In the genomic region with DNA sequence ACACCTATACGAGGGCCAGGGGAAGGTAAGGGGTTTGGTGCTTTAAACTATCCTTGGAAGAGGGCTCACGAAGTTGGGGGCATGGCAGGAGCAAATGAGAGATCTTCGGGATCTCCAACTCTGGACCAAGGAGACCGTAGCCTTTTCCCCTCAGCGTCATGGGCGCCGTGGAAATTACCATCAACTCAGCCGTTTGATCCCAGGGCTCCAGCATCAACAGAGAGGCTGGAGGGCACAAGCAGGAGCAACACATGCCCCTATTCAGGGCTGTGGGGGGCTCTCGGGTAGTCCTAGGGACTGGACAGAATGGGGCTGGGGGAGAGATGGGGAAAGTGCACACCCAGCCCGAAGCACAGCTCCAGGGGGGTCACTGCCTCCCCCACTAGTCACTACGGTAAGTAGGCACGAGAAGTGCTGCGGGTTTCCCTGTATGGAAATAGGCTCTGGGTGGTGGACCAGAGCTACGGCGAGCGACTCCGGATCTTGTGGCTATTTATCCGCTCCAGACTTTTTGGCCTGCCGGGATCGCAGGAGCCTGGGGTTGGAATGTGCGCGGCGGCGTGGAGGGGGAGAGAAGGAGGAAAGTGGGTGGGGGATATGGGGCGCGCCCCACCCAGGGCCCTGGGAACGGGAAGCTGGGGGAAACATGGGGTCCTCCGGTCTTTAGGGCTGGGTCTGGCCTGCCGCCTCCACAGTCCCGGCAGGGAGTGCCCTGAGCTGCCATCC, we compare ENCODE assay signal across 8 cellular contexts. TPM values are rescaled to one million over a fixed set of nuclear protein-coding genes. Genes with fewer than 3 reads are reported as not detected.
DNase-seq lines count a peak whose midpoint lies in the region; ATAC-seq, FAIRE-seq and TF ChIP-seq lines count a peak whose summit lies in the region.

No MANE protein-coding gene starts in this region.

- H3K4me3 Mint-ChIP-seq in activated CD4-positive, alpha-beta T cell treated with anti-CD3 and anti-CD28 coated beads, Interleukin-2, amount 10 ng/mL, durations not matched to agents 7 days and 5 days, result no peak overlapping the region

- CTCF ChIA-PET in BJ (lab: Yijun Ruan, JAX), result interaction anchor here (0.9 to 2.4 kb wide), 5 partner anchors 13 to 112 kb away, joined by 3 to 12 read pairs (median 5); partner anchors contain the start of genes KLHDC8B and USP19
- CTCF ChIA-PET in activated CD4-positive, alpha-beta T cell treated with anti-CD3 and anti-CD28 coated beads, Interleukin-2, amount 10 ng/mL, durations not matched to agents 7 days and 5 days (lab: Charles Lee), result interaction anchor here (0.6 to 2.1 kb wide), 5 partner anchors 15 to 112 kb away, joined by 3 to 9 read pairs (median 4); partner anchors contain the start of genes KLHDC8B, NDUFAF3 and QRICH1

- H3K4me1 Mint-ChIP-seq in activated CD4-positive, alpha-beta T cell treated with anti-CD3 and anti-CD28 coated beads, Interleukin-2, amount 10 ng/mL, durations not matched to agents 7 days and 5 days, result peaks cover 3% of the 10 kb centered on the region

- H3K36me3 ChIP-seq in BJ (ENCODE audit: control insufficient read depth, insufficient read depth, low read length), result peaks cover 26% of the 10 kb centered on the region
- peaks cover 34% of the 10 kb centered on the region for H3K36me3 ChIP-seq in muscle layer of colon (ENCODE audit: insufficient read depth, low read length)

- ATAC-seq in SK-N-SH treated with all-trans-retinoic acid at 6 μM for 48 hours (peak; percentile 90), HG03354 (IDR thresholded peaks at IDR 0.05; ENCODE audit: poor library complexity, severe bottlenecking, unreplicated experiment) (no peak)

- H3K27ac ChIP-seq in muscle layer of colon (ENCODE audit: low read depth, low read length), result peak overlapping the region; percentile 70

- peaks cover 28% of the 10 kb centered on the region for H3K4me1 ChIP-seq in muscle layer of colon (ENCODE audit: insufficient read depth, low read length)

- no peaks in the 10 kb centered on the region for H3K36me3 Mint-ChIP-seq in activated CD4-positive, alpha-beta T cell treated with anti-CD3 and anti-CD28 coated beads, Interleukin-2, amount 10 ng/mL, durations not matched to agents 7 days and 5 days (ENCODE audit: low read depth)

- POLR2A ChIA-PET in BJ (lab: Charles Lee), result interaction anchor here (1.8 kb wide), 1 partner anchor 12 kb away, joined by 9 read pairs; the partner anchor contains the start of gene USP19
- POLR2A ChIA-PET in activated CD4-positive, alpha-beta T cell treated with anti-CD3 and anti-CD28 coated beads, Interleukin-2, amount 10 ng/mL, durations not matched to agents 7 days and 5 days (lab: Charles Lee), result no interaction called here

- H3K4me3 ChIP-seq in BJ (ENCODE audit: low read depth, low read length) (peak overlapping the region; percentile 70), muscle layer of colon (ENCODE audit: low read depth in 1 of 2, low read length in 2 of 2) (peak overlapping the region; percentile 64 to 83)

- TF ChIP-seq CTCF in BJ (IDR thresholded peaks at IDR 0.05; ENCODE audit: insufficient read depth, low read depth, low read length), result no peak

- peak overlapping the region; percentile 77 for H3K9ac ChIP-seq in muscle layer of colon (ENCODE audit: low read length)

- H3K27me3 Mint-ChIP-seq in activated CD4-positive, alpha-beta T cell treated with anti-CD3 and anti-CD28 coated beads, Interleukin-2, amount 10 ng/mL, durations not matched to agents 7 days and 5 days, result peaks cover 16% of the 10 kb centered on the region

- no peak overlapping the region for H3K27ac Mint-ChIP-seq in activated CD4-positive, alpha-beta T cell treated with anti-CD3 and anti-CD28 coated beads, Interleukin-2, amount 10 ng/mL, durations not matched to agents 7 days and 5 days

- no peaks in the 10 kb centered on the region for H3K9me3 Mint-ChIP-seq in activated CD4-positive, alpha-beta T cell treated with anti-CD3 and anti-CD28 coated beads, Interleukin-2, amount 10 ng/mL, durations not matched to agents 7 days and 5 days

- H3K27me3 ChIP-seq in BJ (ENCODE audit: control insufficient read depth, insufficient read depth, low read length), result 0 out of 2 replicates have a peak, but pooled peaks cover 2% of the 10 kb centered on the region
- H3K27me3 ChIP-seq in muscle layer of colon (ENCODE audit: control insufficient read depth in 1 of 2, insufficient read depth in 2 of 2, low read length in 2 of 2), result no peaks in the 10 kb centered on the region

- no peaks in the 10 kb centered on the region for H3K9me3 ChIP-seq in muscle layer of colon (ENCODE audit: low read length)

- DNase-seq in BJ (ENCODE audit: low read depth), result peak; percentile 54
- peak; percentile 92 for DNase-seq in HTR-8/SVneo (ENCODE audit: insufficient read length, low spot score)
- DNase-seq in fibroblast of peridontal ligament (ENCODE audit: extremely low read depth), result peak; percentile 91
- DNase-seq in stimulated activated naive CD4-positive, alpha-beta T cell (lab: John Stamatoyannopoulos, UW), result no peak
- DNase-seq in activated CD4-positive, alpha-beta T cell treated with anti-CD3 and anti-CD28 coated beads, Interleukin-2, amount 10 ng/mL, durations not matched to agents 7 days and 5 days, result no peak

- peak; percentile 4 for FAIRE-seq in HTR-8/SVneo (lab: Jason Lieb, UNC)

TF ChIP-seq in SK-N-SH treated with all-trans-retinoic acid at 6 μM for 48 hours, 23 proteins besides CTCF, POLR2A, EP300 and RAD21:
- no peak for TF ChIP-seq ZFP30 (CRISPR knock-in tag; IDR thresholded peaks at IDR 0.05)
- TF ChIP-seq, protein P1, sequence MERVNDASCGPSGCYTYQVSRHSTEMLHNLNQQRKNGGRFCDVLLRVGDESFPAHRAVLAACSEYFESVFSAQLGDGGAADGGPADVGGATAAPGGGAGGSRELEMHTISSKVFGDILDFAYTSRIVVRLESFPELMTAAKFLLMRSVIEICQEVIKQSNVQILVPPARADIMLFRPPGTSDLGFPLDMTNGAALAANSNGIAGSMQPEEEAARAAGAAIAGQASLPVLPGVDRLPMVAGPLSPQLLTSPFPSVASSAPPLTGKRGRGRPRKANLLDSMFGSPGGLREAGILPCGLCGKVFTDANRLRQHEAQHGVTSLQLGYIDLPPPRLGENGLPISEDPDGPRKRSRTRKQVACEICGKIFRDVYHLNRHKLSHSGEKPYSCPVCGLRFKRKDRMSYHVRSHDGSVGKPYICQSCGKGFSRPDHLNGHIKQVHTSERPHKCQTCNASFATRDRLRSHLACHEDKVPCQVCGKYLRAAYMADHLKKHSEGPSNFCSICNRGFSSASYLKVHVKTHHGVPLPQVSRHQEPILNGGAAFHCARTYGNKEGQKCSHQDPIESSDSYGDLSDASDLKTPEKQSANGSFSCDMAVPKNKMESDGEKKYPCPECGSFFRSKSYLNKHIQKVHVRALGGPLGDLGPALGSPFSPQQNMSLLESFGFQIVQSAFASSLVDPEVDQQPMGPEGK (CRISPR knock-in tag; IDR thresholded peaks at IDR 0.05; ENCODE audit: borderline replicate concordance), result peak; percentile 42; the same call in 1 of the 2 replicates
- no peak for TF ChIP-seq CSRNP3 (CRISPR knock-in tag; IDR thresholded peaks at IDR 0.05)

RNA-seq across cellular contexts. Expression of gene LAMB2, which starts 0.5 kb away (rescaled TPM):
- 967 and 1,544 TPM in 2 replicates for polyA plus RNA-seq in BJ (2011; rRNA removed)
- 419 and 530 TPM in 2 replicates for polyA minus RNA-seq in BJ (2011; rRNA and poly(A)+ RNA removed)
- not detected for total RNA-seq in activated CD4-positive, alpha-beta T cell treated with anti-CD3 and anti-CD28 coated beads, Interleukin-2, amount 10 ng/mL, durations not matched to agents 7 days and 5 days

RNA-seq across cellular contexts. Expression of gene USP19, which starts 12.8 kb away (rescaled TPM):
- polyA plus RNA-seq in BJ (2011; rRNA removed), result 32.9 and 54.6 TPM in 2 replicates
- polyA minus RNA-seq in BJ (2011; rRNA and poly(A)+ RNA removed), result 68.0 and 97.6 TPM in 2 replicates
- total RNA-seq in activated CD4-positive, alpha-beta T cell treated with anti-CD3 and anti-CD28 coated beads, Interleukin-2, amount 10 ng/mL, durations not matched to agents 7 days and 5 days, result 10 to 100 TPM; 63.5 to 72.6 TPM

RNA-seq across cellular contexts. Expression of gene QARS1, which starts 28.8 kb away (rescaled TPM):
- polyA plus RNA-seq in BJ (2011; rRNA removed), result 221 and 339 TPM in 2 replicates
- polyA minus RNA-seq in BJ (2011; rRNA and poly(A)+ RNA removed), result 273 and 304 TPM in 2 replicates
- total RNA-seq in activated CD4-positive, alpha-beta T cell treated with anti-CD3 and anti-CD28 coated beads, Interleukin-2, amount 10 ng/mL, durations not matched to agents 7 days and 5 days, result 100 to 1,000 TPM; 246 to 326 TPM

RNA-seq across cellular contexts. Expression of gene CCDC71, which starts 32.7 kb away (rescaled TPM):
- 23.1 and 33.3 TPM in 2 replicates for polyA plus RNA-seq in BJ (2011; rRNA removed)
- 30.9 and 49.3 TPM in 2 replicates for polyA minus RNA-seq in BJ (2011; rRNA and poly(A)+ RNA removed)
- total RNA-seq in activated CD4-positive, alpha-beta T cell treated with anti-CD3 and anti-CD28 coated beads, Interleukin-2, amount 10 ng/mL, durations not matched to agents 7 days and 5 days, result 10 to 100 TPM; 21.7 to 22.2 TPM

RNA-seq across cellular contexts. Expression of gene KLHDC8B, which starts 38.0 kb away (rescaled TPM):
- 33.8 and 47.8 TPM in 2 replicates for polyA plus RNA-seq in BJ (2011; rRNA removed)
- 18.6 and 23.2 TPM in 2 replicates for polyA minus RNA-seq in BJ (2011; rRNA and poly(A)+ RNA removed)
- total RNA-seq in activated CD4-positive, alpha-beta T cell treated with anti-CD3 and anti-CD28 coated beads, Interleukin-2, amount 10 ng/mL, durations not matched to agents 7 days and 5 days, result 1 to 10 TPM; 1.5 to 1.7 TPM

Comparison
In these comparisons a context has a peak if more than half of its experiments do, and no peak if none do; other contexts are left out.
1. DNase-seq: peak in BJ (single experiment), HTR-8/SVneo (single experiment) and fibroblast of peridontal ligament (single experiment); none in stimulated activated naive CD4-positive, alpha-beta T cell (0 of 6) and activated CD4-positive, alpha-beta T cell treated with anti-CD3 and anti-CD28 coated beads, Interleukin-2, amount 10 ng/mL, durations not matched to agents 7 days and 5 days (single experiment).